Comparison of ENCODE assay signal across 28 cellular contexts in genomic region chr12:30187426-30187825, GRCh38.
"Had no signal": no experiment of that assay in that cellular context is flagged by ENCODE, and none has a peak within 500 bp of the region (broad histone marks: within the 10 kb centered on the region; RNA-seq: fewer than 3 reads in every experiment).

No MANE protein-coding gene starts in this region.

- H3K36me3 ChIP-seq: colonic mucosa, esophagus muscularis mucosa, esophagus squamous epithelium, gastrocnemius medialis, gastroesophageal sphincter, heart left ventricle, heart right ventricle had no signal

- H2AFZ ChIP-seq: hepatocyte had no signal

- H3K79me2 ChIP-seq: hepatocyte had no signal

- H3K9me3 ChIP-seq: colonic mucosa, esophagus muscularis mucosa, esophagus squamous epithelium, gastrocnemius medialis had no signal

- H3K4me3 ChIP-seq: colonic mucosa, coronary artery, dorsolateral prefrontal cortex, esophagus muscularis mucosa, esophagus squamous epithelium, gastrocnemius medialis, gastroesophageal sphincter, heart left ventricle, heart right ventricle, hepatocyte had no signal

- H3K4me2 ChIP-seq: hepatocyte had no signal

- DNase-seq: colonic mucosa; cortex of kidney; dermis blood vessel endothelial cell; dorsolateral prefrontal cortex; effector CD4-positive, alpha-beta T cell; effector CD8-positive, alpha-beta T cell; effector memory CD4-positive, alpha-beta T cell; effector memory CD8-positive, alpha-beta T cell; endodermal cell; erythroblast; esophagus squamous epithelium; foreskin fibroblast; foreskin keratinocyte; foreskin melanocyte; gastrocnemius medialis; glutamatergic neuron; head of caudate nucleus; heart left ventricle; heart right ventricle had no signal

- ATAC-seq: effector memory CD8-positive, alpha-beta T cell; esophagus mucosa; foreskin keratinocyte; gastrocnemius medialis; gastroesophageal sphincter; heart left ventricle; heart right ventricle had no signal

- H3K27ac ChIP-seq: colonic mucosa, coronary artery, dorsolateral prefrontal cortex, epithelial cell of prostate, esophagus muscularis mucosa, esophagus squamous epithelium, foreskin keratinocyte, gastrocnemius medialis, gastroesophageal sphincter, heart left ventricle, hepatocyte had no signal

- FAIRE-seq: endometrium, endothelial cell of umbilical vein, frontal cortex had no signal

- H3K27me3 ChIP-seq: colonic mucosa, esophagus muscularis mucosa, esophagus squamous epithelium, foreskin keratinocyte, gastrocnemius medialis, gastroesophageal sphincter, hepatocyte had no signal

- H3K4me1 ChIP-seq: colonic mucosa, esophagus muscularis mucosa, esophagus squamous epithelium, foreskin keratinocyte, gastrocnemius medialis, gastroesophageal sphincter, heart right ventricle had no signal
